9 cellular contexts compared by ENCODE assay signal in genomic region chr7:148694631-148695030, GRCh38.
"Had no signal": no experiment of that assay in that cellular context is flagged by ENCODE, and none has a peak within 500 bp of the region (broad histone marks: within the 10 kb centered on the region; RNA-seq: fewer than 3 reads in every experiment).

No MANE protein-coding gene starts in this region.

- H3K27ac ChIP-seq: HL-60, KMS-11 had no signal

- FAIRE-seq: HepG2, HTR-8/SVneo, K562 had no signal

- ATAC-seq: HepG2, K562 had no signal

- H3K4me3 ChIP-seq: K562 had no signal

- DNase-seq: IMR-90, Karpas-422, KBM-7, KG1 had no signal
